In genomic region chr16:66580605-66581209, GRCh38 we compare ENCODE assay signal across 10 cellular contexts. TPM values are rescaled to one million over a fixed set of nuclear protein-coding genes. Genes with fewer than 3 reads are reported as not detected.
DNase-seq lines count a peak whose midpoint lies in the region; ATAC-seq and TF ChIP-seq lines count a peak whose summit lies in the region.
"Had no signal": no experiment of that assay in that cellular context is flagged by ENCODE, and none has a peak within 500 bp of the region (broad histone marks: within the 10 kb centered on the region; RNA-seq: fewer than 3 reads in every experiment).

No MANE protein-coding gene starts in this region.

- H3K4me3 ChIP-seq in choroid plexus epithelial cell (ENCODE audit: low read depth, low read length) (no peak overlapping the region), heart left ventricle (no peak overlapping the region)

- WGBS in heart left ventricle, 4 donors = 82 to 89% (median 84%) methylated on average over 4 of the region's 4 CpGs

- peaks cover 31% of the 10 kb centered on the region for H3K4me1 Mint-ChIP-seq in neural crest cell

- peak; percentile 9 for DNase-seq in COLO829 (ENCODE audit: low spot score)
- peak; percentile 94 for DNase-seq in LHCN-M2 (ENCODE audit: low read depth)
- DNase-seq in choroid plexus epithelial cell (ENCODE audit: low read depth) = peak; percentile 87
- DNase-seq in neural crest cell (ENCODE audit: low read depth, low spot score) = no peak
- no peak for DNase-seq in globus pallidus (ENCODE audit: low spot score)
- no peak for DNase-seq in heart left ventricle
- no peak for DNase-seq in NCI-H1105 (lab: John Stamatoyannopoulos, UW)
- DNase-seq: activated naive CD8-positive, alpha-beta T cell treated with anti-CD3 and anti-CD28 coated beads, Interleukin-2, amount 50 U/mL, for 24 hours had no signal

- TF ChIP-seq POLR2A in heart left ventricle (IDR thresholded peaks at IDR 0.05) = no peak

- H3K36me3 Mint-ChIP-seq in neural crest cell (ENCODE audit: low read depth) = no peaks in the 10 kb centered on the region

- no peak overlapping the region for H3K4me3 Mint-ChIP-seq in neural crest cell
- H3K4me3 Mint-ChIP-seq: activated naive CD8-positive, alpha-beta T cell treated with anti-CD3 and anti-CD28 coated beads, Interleukin-2, amount 50 U/mL, for 24 hours had no signal

- peak; percentile 50 for TF ChIP-seq CTCF in choroid plexus epithelial cell (conservative IDR thresholded peaks at IDR 0.05; ENCODE audit: low read depth, low read length)
- TF ChIP-seq CTCF in neural crest cell (conservative IDR thresholded peaks at IDR 0.05) = no peak
- TF ChIP-seq CTCF in heart left ventricle (IDR thresholded peaks at IDR 0.05) = no peak

- H3K27me3 Mint-ChIP-seq in neural crest cell (ENCODE audit: low read depth) = peaks cover 29% of the 10 kb centered on the region

- H3K9me3 ChIP-seq in heart left ventricle = no peaks in the 10 kb centered on the region

- intact Hi-C loops in heart left ventricle (cut with DNase I) = no loop called here

- H3K9me3 Mint-ChIP-seq in neural crest cell = no peaks in the 10 kb centered on the region
- H3K9me3 Mint-ChIP-seq: activated naive CD8-positive, alpha-beta T cell treated with anti-CD3 and anti-CD28 coated beads, Interleukin-2, amount 50 U/mL, for 24 hours had no signal

- peaks cover 0 to 26% (median 12%) of the 10 kb centered on the region in 9 donors for H3K27me3 ChIP-seq in heart left ventricle

- ATAC-seq in heart left ventricle = no peak
- ATAC-seq in GM19397 (IDR thresholded peaks at IDR 0.05; ENCODE audit: unreplicated experiment) = no peak
- ATAC-seq: activated naive CD8-positive, alpha-beta T cell treated with anti-CD3 and anti-CD28 coated beads, Interleukin-2, amount 50 U/mL, for 24 hours had no signal

- peak overlapping the region; percentile 44 for H3K27ac Mint-ChIP-seq in neural crest cell (ENCODE audit: unreplicated experiment)
- H3K27ac Mint-ChIP-seq: activated naive CD8-positive, alpha-beta T cell treated with anti-CD3 and anti-CD28 coated beads, Interleukin-2, amount 50 U/mL, for 24 hours had no signal

- no peaks in the 10 kb centered on the region for H3K36me3 ChIP-seq in heart left ventricle

- peak overlapping the region in 2 of 12 donors; percentile 27 to 40 for H3K27ac ChIP-seq in heart left ventricle

- H3K4me1 ChIP-seq in heart left ventricle = peaks cover 0 to 47% (median 17%) of the 10 kb centered on the region in 12 donors

RNA-seq across cellular contexts. Expression of gene CMTM2, which starts 1.4 kb away (rescaled TPM):
- total RNA-seq in LHCN-M2 (2014; rRNA removed) = not detected in 2 replicates
- 0.07 TPM for polyA plus RNA-seq in LHCN-M2 (2012)
- 0.54 and 0.75 TPM in 2 replicates for total RNA-seq in neural crest cell
- total RNA-seq in heart left ventricle = under 1 TPM in 1 of 9 donors, not detected in 8; 0.52 TPM
- not detected for polyA plus RNA-seq in heart left ventricle
- total RNA-seq: pulmonary artery endothelial cell had no signal

RNA-seq across cellular contexts. Expression of gene CMTM1, which starts 14.5 kb away (rescaled TPM):
- 3.7 and 4.3 TPM in 2 replicates for total RNA-seq in LHCN-M2 (2014; rRNA removed)
- 2.2 TPM for polyA plus RNA-seq in LHCN-M2 (2012)
- total RNA-seq in neural crest cell = 17.1 and 18.4 TPM in 2 replicates
- 1 to 10 TPM in 5 of 9 donors, under 1 TPM in 3, not detected in 1; 0.49 to 2.4 (median 1.1) TPM for total RNA-seq in heart left ventricle
- polyA plus RNA-seq in heart left ventricle = under 1 TPM in 1 of 2 donors, not detected in 1; 0.40 TPM

RNA-seq across cellular contexts. Expression of gene CMTM3, which starts 23.8 kb away (rescaled TPM):
- total RNA-seq in LHCN-M2 (2014; rRNA removed) = 25.5 and 30.2 TPM in 2 replicates
- 43.9 TPM for polyA plus RNA-seq in LHCN-M2 (2012)
- total RNA-seq in neural crest cell = 89.2 and 91.6 TPM in 2 replicates
- 10 to 100 TPM in 4 of 9 donors, 1 to 10 TPM in 5; 5.8 to 30.9 (median 9.6) TPM for total RNA-seq in heart left ventricle
- polyA plus RNA-seq in heart left ventricle = 10 to 100 TPM in 1 of 2 donors, 1 to 10 TPM in 1; 6.5 to 13.5 TPM

RNA-seq across cellular contexts. Expression of gene CKLF, which starts 28.3 kb away (rescaled TPM):
- total RNA-seq in LHCN-M2 (2014; rRNA removed) (84.8 and 111 TPM in 2 replicates), neural crest cell (48.8 and 51.2 TPM in 2 replicates), heart left ventricle (10 to 100 TPM in 2 of 9 donors, 1 to 10 TPM in 7; 4.1 to 28.9 (median 6.4) TPM)
- polyA plus RNA-seq in LHCN-M2 (2012) = 137 TPM
- polyA plus RNA-seq in heart left ventricle = 10 to 100 TPM in 1 of 2 donors, 1 to 10 TPM in 1; 4.9 to 18.8 TPM

RNA-seq across cellular contexts. Expression of gene TK2, which starts 30.8 kb away (rescaled TPM):
- total RNA-seq in LHCN-M2 (2014; rRNA removed) (38.2 and 40.6 TPM in 2 replicates), neural crest cell (12.6 and 16.3 TPM in 2 replicates), heart left ventricle (10 to 100 TPM; 13.9 to 29.4 (median 17.4) TPM)
- polyA plus RNA-seq in LHCN-M2 (2012) = 24.9 TPM
- 10 to 100 TPM in 1 of 2 donors, 1 to 10 TPM in 1; 9.4 to 10.5 TPM for polyA plus RNA-seq in heart left ventricle

Comparison
In these comparisons a context has a peak if more than half of its experiments do, and no peak if none do; other contexts are left out.
1. DNase-seq: peak in COLO829 (single experiment), LHCN-M2 (single experiment) and choroid plexus epithelial cell (single experiment); none in neural crest cell (single experiment), globus pallidus (single experiment), heart left ventricle (0 of 5) and NCI-H1105 (single experiment).